Comparison of ENCODE assay signal across 8 cellular contexts in genomic region chr4:163167333-163167626, GRCh38. TPM values are rescaled to one million over a fixed set of nuclear protein-coding genes. Genes with fewer than 3 reads are reported as not detected.
DNase-seq lines count a peak whose midpoint lies in the region; ATAC-seq, FAIRE-seq and TF ChIP-seq lines count a peak whose summit lies in the region.

No MANE protein-coding gene starts in this region.

- peak overlapping the region; percentile 97 for H3K27ac Mint-ChIP-seq in activated CD4-positive, alpha-beta T cell treated with anti-CD3 and anti-CD28 coated beads, Interleukin-2, amount 10 ng/mL, durations not matched to agents 24 days and 14 days
- H3K27ac Mint-ChIP-seq in astrocyte (ENCODE audit: unreplicated experiment) = peak overlapping the region; percentile 90

- H3K79me2 ChIP-seq in astrocyte (ENCODE audit: insufficient read depth, low read length) = peaks cover 44% of the 10 kb centered on the region

- H3K27me3 Mint-ChIP-seq in activated CD4-positive, alpha-beta T cell treated with anti-CD3 and anti-CD28 coated beads, Interleukin-2, amount 10 ng/mL, durations not matched to agents 24 days and 14 days = no peaks in the 10 kb centered on the region
- no peaks in the 10 kb centered on the region for H3K27me3 Mint-ChIP-seq in astrocyte (ENCODE audit: low read depth, unreplicated experiment)

- H3K4me1 ChIP-seq in astrocyte (ENCODE audit: insufficient read depth, low read length) (peaks cover 12% of the 10 kb centered on the region), thymus (ENCODE audit: control insufficient read depth, insufficient read depth, low read length) (peaks cover 11% of the 10 kb centered on the region)

- ATAC-seq in GM19328 (IDR thresholded peaks at IDR 0.05; ENCODE audit: unreplicated experiment) = no peak
- no peak for ATAC-seq in GM21529 (IDR thresholded peaks at IDR 0.05; ENCODE audit: unreplicated experiment)
- no peak for ATAC-seq in GM19397 (IDR thresholded peaks at IDR 0.05; ENCODE audit: unreplicated experiment)

- peaks cover 21% of the 10 kb centered on the region for H3K36me3 Mint-ChIP-seq in activated CD4-positive, alpha-beta T cell treated with anti-CD3 and anti-CD28 coated beads, Interleukin-2, amount 10 ng/mL, durations not matched to agents 24 days and 14 days (ENCODE audit: low read depth)
- H3K36me3 Mint-ChIP-seq in astrocyte (ENCODE audit: low read depth, unreplicated experiment) = no peaks in the 10 kb centered on the region

- DNase-seq in activated CD4-positive, alpha-beta T cell treated with anti-CD3 and anti-CD28 coated beads, Interleukin-2, amount 10 ng/mL, durations not matched to agents 24 days and 14 days = no peak
- DNase-seq in activated CD4-positive, alpha-beta T cell treated with anti-CD3 and anti-CD28 coated beads, Interleukin-2, amount 50 U/mL, for 1 hour = no peak
- DNase-seq in astrocyte (ENCODE audit: low read depth) = peak; percentile 27

- H3K9me3 Mint-ChIP-seq in activated CD4-positive, alpha-beta T cell treated with anti-CD3 and anti-CD28 coated beads, Interleukin-2, amount 10 ng/mL, durations not matched to agents 24 days and 14 days = peaks cover 4% of the 10 kb centered on the region
- no peaks in the 10 kb centered on the region for H3K9me3 Mint-ChIP-seq in astrocyte (ENCODE audit: unreplicated experiment)

- H2AFZ ChIP-seq in astrocyte (ENCODE audit: low read depth, low read length) = peak overlapping the region; percentile 85

- H3K4me3 ChIP-seq in astrocyte (ENCODE audit: insufficient read depth, low read depth, low read length) = peak overlapping the region; percentile 77
- H3K4me3 ChIP-seq in thymus (ENCODE audit: low read length) = peak overlapping the region; percentile 72

- peaks cover 8% of the 10 kb centered on the region for H3K36me3 ChIP-seq in astrocyte (ENCODE audit: insufficient read depth, low read length)
- H3K36me3 ChIP-seq in thymus (ENCODE audit: control insufficient read depth, insufficient read depth) = no peaks in the 10 kb centered on the region

- FAIRE-seq in astrocyte (lab: Jason Lieb, UNC) = peak; percentile 9

- H3K4me1 Mint-ChIP-seq in activated CD4-positive, alpha-beta T cell treated with anti-CD3 and anti-CD28 coated beads, Interleukin-2, amount 10 ng/mL, durations not matched to agents 24 days and 14 days = peaks cover 30% of the 10 kb centered on the region
- peaks cover 10% of the 10 kb centered on the region for H3K4me1 Mint-ChIP-seq in astrocyte (ENCODE audit: low read depth, unreplicated experiment)

- no peak for TF ChIP-seq CTCF in astrocyte (IDR thresholded peaks at IDR 0.05; ENCODE audit: insufficient read depth, low read depth, low read length)

- H3K27ac ChIP-seq in astrocyte (ENCODE audit: low read depth, low read length) (peak overlapping the region; percentile 95), layer of hippocampus (ENCODE audit: low read depth, low read length) (peak overlapping the region; percentile 69), thymus (ENCODE audit: low read depth) (no peak overlapping the region)

- 79% methylated on average over 5 of the region's 5 CpGs for WGBS in thymus

- peak overlapping the region; percentile 88 for H3K9ac ChIP-seq in astrocyte (ENCODE audit: low read length)

- H3K4me3 Mint-ChIP-seq in activated CD4-positive, alpha-beta T cell treated with anti-CD3 and anti-CD28 coated beads, Interleukin-2, amount 10 ng/mL, durations not matched to agents 24 days and 14 days = peak overlapping the region; percentile 84
- peak overlapping the region; percentile 90 for H3K4me3 Mint-ChIP-seq in astrocyte (ENCODE audit: unreplicated experiment)

- H4K20me1 ChIP-seq in astrocyte (ENCODE audit: insufficient read depth, low read length) = no peaks in the 10 kb centered on the region

- peak overlapping the region; percentile 97 for H3K4me2 ChIP-seq in astrocyte (ENCODE audit: low read length)

- no peaks in the 10 kb centered on the region for H3K9me3 ChIP-seq in astrocyte (ENCODE audit: insufficient read depth, low read depth, low read length)
- no peaks in the 10 kb centered on the region for H3K9me3 ChIP-seq in thymus (ENCODE audit: control insufficient read depth)

- intact Hi-C loops in activated CD4-positive, alpha-beta T cell treated with anti-CD3 and anti-CD28 coated beads, Interleukin-2, amount 10 ng/mL, durations not matched to agents 24 days and 14 days (cut with micrococcal nuclease) = loop anchor here (2.0 to 5.0 kb wide), 2 partner anchors 56 to 1945 kb away; partner anchors contain the start of gene TMEM192

- H3K27me3 ChIP-seq in astrocyte (ENCODE audit: insufficient read depth, low read length) = no peaks in the 10 kb centered on the region
- H3K27me3 ChIP-seq in layer of hippocampus (ENCODE audit: control insufficient read depth, insufficient read depth, low read length) = no peaks in the 10 kb centered on the region
- no peaks in the 10 kb centered on the region for H3K27me3 ChIP-seq in thymus (ENCODE audit: control insufficient read depth, insufficient read depth)

RNA-seq across cellular contexts. Expression of gene NAF1, which starts 0.6 kb away (rescaled TPM):
- 44.5 and 44.6 TPM in 2 replicates for total RNA-seq in activated CD4-positive, alpha-beta T cell treated with anti-CD3 and anti-CD28 coated beads, Interleukin-2, amount 10 ng/mL, durations not matched to agents 24 days and 14 days
- total RNA-seq in astrocyte = 15.4 and 16.3 TPM in 2 replicates
- 5.9 TPM for polyA plus RNA-seq in thymus
